ENCODE assay signal across 1 cellular context in genomic region chr19:35248310-35249145, GRCh38.
TF ChIP-seq lines count a peak whose summit lies in the region.

LSR (plus strand) TSS chr19:35249002; CDS start chr19:35249023, 21 bp downstream.

TF ChIP-seq in HEK293, 187 proteins besides CTCF, POLR2A, EP300 and RAD21 (continued from another document and continues in another):
- TF ChIP-seq ZNF645 (tag by site-specific recombination; IDR thresholded peaks at IDR 0.05) (peak; percentile 52; the same call in 1 of the 2 replicates), ZNF639 (tag by site-specific recombination; IDR thresholded peaks at IDR 0.05) (peak; percentile 91), ZNF140 (tag by site-specific recombination; IDR thresholded peaks at IDR 0.05) (no peak), ZNF280C (tag by site-specific recombination; IDR thresholded peaks at IDR 0.05) (no peak), ZSCAN4 (tag by site-specific recombination; IDR thresholded peaks at IDR 0.05) (peak; percentile 67; the same call in 1 of the 2 replicates), ZNF514 (tag by site-specific recombination; IDR thresholded peaks at IDR 0.05) (no peak), BCL11B (tag by site-specific recombination; IDR thresholded peaks at IDR 0.05; ENCODE audit: low read depth) (peak; percentile 36; the same call in 1 of the 2 replicates), KLF9 (tag by site-specific recombination; IDR thresholded peaks at IDR 0.05; ENCODE audit: low read depth) (peak; percentile 93), ZNF510 (tag by site-specific recombination; IDR thresholded peaks at IDR 0.05; ENCODE audit: insufficient replicate concordance) (no peak), ZNF202 (tag by site-specific recombination; IDR thresholded peaks at IDR 0.05; ENCODE audit: borderline replicate concordance) (no peak), SCRT2 (tag by site-specific recombination; IDR thresholded peaks at IDR 0.05) (peak; percentile 100), ZNF555 (tag by site-specific recombination; conservative IDR thresholded peaks at IDR 0.05) (no peak), ZNF274 (IDR thresholded peaks at IDR 0.05; ENCODE audit: low read length) (no peak), ZNF274 (tag by site-specific recombination; IDR thresholded peaks at IDR 0.05; ENCODE audit: borderline replicate concordance) (no peak), ZNF169 (tag by site-specific recombination; IDR thresholded peaks at IDR 0.05) (peak; percentile 83; the same call in 1 of the 2 replicates), ZNF366 (tag by site-specific recombination; conservative IDR thresholded peaks at IDR 0.05) (no peak), TRIM28 (IDR thresholded peaks at IDR 0.05; ENCODE audit: borderline replicate concordance, low read length) (0 out of 2 replicates have a peak, but pooled peaks have one; percentile 50), ZNF10 (tag by site-specific recombination; IDR thresholded peaks at IDR 0.05) (peak; percentile 60), ZNF211 (tag by site-specific recombination; IDR thresholded peaks at IDR 0.05; ENCODE audit: low read depth) (no peak), BCL11A (tag by site-specific recombination; IDR thresholded peaks at IDR 0.05; ENCODE audit: low read depth) (peak; percentile 51), ZNF416 (tag by site-specific recombination; IDR thresholded peaks at IDR 0.05) (no peak), ZNF76 (tag by site-specific recombination; IDR thresholded peaks at IDR 0.05; ENCODE audit: borderline replicate concordance, low read depth) (peak; percentile 92), ZNF26 (tag by site-specific recombination; IDR thresholded peaks at IDR 0.05) (no peak), ZNF398 (tag by site-specific recombination; IDR thresholded peaks at IDR 0.05) (peak; percentile 96), ZNF704 (tag by site-specific recombination; IDR thresholded peaks at IDR 0.05) (peak; percentile 13; the same call in 1 of the 2 replicates), PRDM2 (tag by site-specific recombination; IDR thresholded peaks at IDR 0.05; ENCODE audit: borderline replicate concordance) (peak; percentile 92; the same call in 1 of the 2 replicates), ZNF561 (tag by site-specific recombination; IDR thresholded peaks at IDR 0.05; ENCODE audit: borderline replicate concordance) (peak; percentile 93), ZBTB7A (tag by site-specific recombination; IDR thresholded peaks at IDR 0.05; ENCODE audit: low read depth) (peak; percentile 80), ZEB2 (tag by site-specific recombination; IDR thresholded peaks at IDR 0.05) (peak; percentile 97), ZNF148 (tag by site-specific recombination; IDR thresholded peaks at IDR 0.05; ENCODE audit: borderline replicate concordance) (peak; percentile 68), ZBTB49 (tag by site-specific recombination; IDR thresholded peaks at IDR 0.05; ENCODE audit: low read depth) (no peak), ZNF335 (tag by site-specific recombination; conservative IDR thresholded peaks at IDR 0.05) (peak; percentile 99), ZNF629 (tag by site-specific recombination; IDR thresholded peaks at IDR 0.05) (peak; percentile 89), EGR2 (tag by site-specific recombination; IDR thresholded peaks at IDR 0.05; ENCODE audit: low read depth) (peak; percentile 62), ZBTB21 (tag by site-specific recombination; IDR thresholded peaks at IDR 0.05) (peak; percentile 74; the same call in 1 of the 2 replicates)
